8 cellular contexts compared by ENCODE assay signal in the genomic region with DNA sequence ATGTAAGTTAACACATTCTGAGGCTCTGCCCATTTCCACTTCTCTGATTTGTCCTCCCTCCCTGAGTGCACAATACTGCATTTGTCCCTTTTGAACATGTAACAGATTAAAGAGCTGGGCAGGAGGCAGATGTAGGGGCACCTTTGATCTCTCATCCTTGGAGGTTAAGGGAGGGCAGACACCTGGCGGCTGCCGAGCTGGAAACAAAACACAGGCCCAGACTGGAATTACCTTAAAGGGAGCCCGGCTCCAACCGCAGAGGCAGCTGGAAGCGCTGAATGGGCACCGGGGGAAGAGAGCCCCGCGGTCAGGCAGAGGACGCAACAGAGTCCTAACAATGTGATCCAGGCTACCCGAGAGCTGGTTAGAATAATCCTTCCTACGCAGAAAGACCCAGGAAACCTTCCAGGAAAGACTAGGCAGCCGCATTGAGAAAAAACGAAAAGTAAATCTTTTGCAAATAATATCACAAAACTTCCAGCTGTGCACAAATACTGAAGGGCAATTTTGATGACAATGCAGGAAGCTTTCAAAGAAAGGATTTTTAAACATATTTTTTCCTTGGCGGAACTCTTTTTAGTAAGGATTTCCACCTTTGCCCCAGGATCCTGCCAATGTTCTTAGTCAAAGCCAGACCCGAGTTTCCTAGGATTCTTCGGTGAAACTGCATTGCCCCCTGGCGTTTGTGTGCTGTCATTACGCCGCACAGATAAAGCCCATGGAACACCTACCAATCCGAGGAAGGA.
A peak's percentile ranks its signal among the peaks of the same experiment; 100 is the strongest.
DNase-seq lines count a peak whose midpoint lies in the region; ATAC-seq lines count a peak whose summit lies in the region.

No MANE protein-coding gene starts in this region.

- no peak overlapping the region for H3K27ac Mint-ChIP-seq in activated naive CD4-positive, alpha-beta T cell treated with anti-CD3 and anti-CD28 coated beads, Interleukin-2, amount 10 ng/mL, durations not matched to agents 7 days and 5 days

- peak; percentile 86 for DNase-seq in M059J (ENCODE audit: low read depth)
- DNase-seq in SK-MEL-5 (ENCODE audit: low read depth, low spot score) = peak; percentile 92
- DNase-seq in activated naive CD4-positive, alpha-beta T cell treated with anti-CD3 and anti-CD28 coated beads, Interleukin-2, amount 10 ng/mL, durations not matched to agents 7 days and 5 days = peak; percentile 79
- DNase-seq in glomerular visceral epithelial cell (ENCODE audit: extremely low spot score) = peak; percentile 96
- DNase-seq in occipital lobe (lab: John Stamatoyannopoulos, UW) = peak; percentile 65
- peak; percentile 98 for DNase-seq in superior temporal gyrus (ENCODE audit: extremely low spot score)

- H3K27me3 Mint-ChIP-seq in activated naive CD4-positive, alpha-beta T cell treated with anti-CD3 and anti-CD28 coated beads, Interleukin-2, amount 10 ng/mL, durations not matched to agents 7 days and 5 days = peaks cover 2% of the 10 kb centered on the region

- no peak overlapping the region for H3K4me3 Mint-ChIP-seq in activated naive CD4-positive, alpha-beta T cell treated with anti-CD3 and anti-CD28 coated beads, Interleukin-2, amount 10 ng/mL, durations not matched to agents 7 days and 5 days

- CTCF ChIA-PET in activated naive CD4-positive, alpha-beta T cell treated with anti-CD3 and anti-CD28 coated beads, Interleukin-2, amount 10 ng/mL, durations not matched to agents 7 days and 5 days (lab: Charles Lee) = interaction anchor here (0.5 to 6.1 kb wide), 66 partner anchors 9 to 681 kb away, joined by 3 to 161 read pairs (median 4); partner anchors contain the start of gene MYL12A

- H3K36me3 Mint-ChIP-seq in activated naive CD4-positive, alpha-beta T cell treated with anti-CD3 and anti-CD28 coated beads, Interleukin-2, amount 10 ng/mL, durations not matched to agents 7 days and 5 days = no peaks in the 10 kb centered on the region

- H3K4me1 Mint-ChIP-seq in activated naive CD4-positive, alpha-beta T cell treated with anti-CD3 and anti-CD28 coated beads, Interleukin-2, amount 10 ng/mL, durations not matched to agents 7 days and 5 days = peaks cover 31% of the 10 kb centered on the region

- no peak overlapping the region for H3K4me3 ChIP-seq in ACC112 (ENCODE audit: low read depth, low read length)

- no peaks in the 10 kb centered on the region for H3K79me2 ChIP-seq in ACC112 (ENCODE audit: control insufficient read depth, insufficient read depth, low read length, unreplicated experiment)

- in situ Hi-C loops in SK-MEL-5 (cut with HindIII; ENCODE audit: low pct_unique_long_range_greater_than_20kb, low sequenced_read_pairs) = no loop called here

- peak overlapping the region; percentile 96 for H2AFZ ChIP-seq in ACC112 (ENCODE audit: low read length, unreplicated experiment)

- H3K36me3 ChIP-seq in ACC112 (ENCODE audit: insufficient read depth, low read length) = no peaks in the 10 kb centered on the region

- no peaks in the 10 kb centered on the region for H3K9me3 Mint-ChIP-seq in activated naive CD4-positive, alpha-beta T cell treated with anti-CD3 and anti-CD28 coated beads, Interleukin-2, amount 10 ng/mL, durations not matched to agents 7 days and 5 days

- no peaks in the 10 kb centered on the region for H3K27me3 ChIP-seq in ACC112 (ENCODE audit: insufficient read depth, low read length)

- peaks cover 8% of the 10 kb centered on the region for H3K4me1 ChIP-seq in ACC112 (ENCODE audit: control insufficient read depth, insufficient read depth, low read length, unreplicated experiment)

- peak overlapping the region; percentile 70 for H3K27ac ChIP-seq in ACC112 (ENCODE audit: low read depth, low read length)

- ATAC-seq in GM18519 (IDR thresholded peaks at IDR 0.05; ENCODE audit: low FRiP score, unreplicated experiment) = peak; percentile 45
